Comparison of ENCODE assay signal across 19 cellular contexts in genomic region chr5:178425621-178426068, GRCh38.
"Had no signal": no experiment of that assay in that cellular context is flagged by ENCODE, and none has a peak within 500 bp of the region (broad histone marks: within the 10 kb centered on the region; RNA-seq: fewer than 3 reads in every experiment).

No MANE protein-coding gene starts in this region.

- H3K27me3 Mint-ChIP-seq: activated naive CD8-positive, alpha-beta T cell treated with anti-CD3 and anti-CD28 coated beads, Interleukin-2, amount 50 U/mL, for 24 hours had no signal

- H3K4me1 Mint-ChIP-seq: activated naive CD4-positive, alpha-beta T cell treated with anti-CD3 and anti-CD28 coated beads, Interleukin-2, amount 10 ng/mL, durations not matched to agents 7 days and 5 days; activated naive CD8-positive, alpha-beta T cell treated with anti-CD3 and anti-CD28 coated beads, Interleukin-2, amount 50 U/mL, for 24 hours; memory B cell; naive B cell had no signal

- H3K27me3 ChIP-seq: brain microvascular endothelial cell, neutrophil, thyroid gland had no signal

- H3K27ac Mint-ChIP-seq: activated CD4-positive, alpha-beta memory T cell treated with anti-CD3 and anti-CD28 coated beads for 36 hours; activated naive CD4-positive, alpha-beta T cell treated with anti-CD3 and anti-CD28 coated beads, Interleukin-2, amount 10 ng/mL, durations not matched to agents 7 days and 5 days; activated naive CD8-positive, alpha-beta T cell treated with anti-CD3 and anti-CD28 coated beads, Interleukin-2, amount 50 U/mL, for 24 hours; memory B cell; naive B cell had no signal

- H3K4me1 ChIP-seq: sigmoid colon had no signal

- H3K4me3 Mint-ChIP-seq: activated CD4-positive, alpha-beta memory T cell treated with anti-CD3 and anti-CD28 coated beads for 36 hours; activated naive CD4-positive, alpha-beta T cell treated with anti-CD3 and anti-CD28 coated beads, Interleukin-2, amount 10 ng/mL, durations not matched to agents 7 days and 5 days; activated naive CD8-positive, alpha-beta T cell treated with anti-CD3 and anti-CD28 coated beads, Interleukin-2, amount 50 U/mL, for 24 hours; activated T-cell treated with anti-CD3 and anti-CD28 coated beads, Interleukin-2, amount 50 U/mL, for 4 hours; memory B cell; naive B cell had no signal

- H3K4me3 ChIP-seq: left ventricle myocardium inferior, mucosa of descending colon, sigmoid colon, thyroid gland had no signal

- H3K9me3 ChIP-seq: left ventricle myocardium inferior, mucosa of descending colon, neutrophil, sigmoid colon, thyroid gland had no signal

- H3K27ac ChIP-seq: brain microvascular endothelial cell, left ventricle myocardium inferior, neutrophil, sigmoid colon, thyroid gland had no signal

- H3K36me3 Mint-ChIP-seq: activated CD4-positive, alpha-beta memory T cell treated with anti-CD3 and anti-CD28 coated beads for 36 hours; activated naive CD4-positive, alpha-beta T cell treated with anti-CD3 and anti-CD28 coated beads, Interleukin-2, amount 10 ng/mL, durations not matched to agents 7 days and 5 days; memory B cell; naive B cell had no signal

- ATAC-seq: activated naive CD8-positive, alpha-beta T cell treated with anti-CD3 and anti-CD28 coated beads, Interleukin-2, amount 50 U/mL, for 24 hours; activated T-cell treated with anti-CD3 and anti-CD28 coated beads, Interleukin-2, amount 50 U/mL, for 4 hours; mucosa of descending colon had no signal

- H3K9me3 Mint-ChIP-seq: activated CD4-positive, alpha-beta memory T cell treated with anti-CD3 and anti-CD28 coated beads for 36 hours; activated naive CD4-positive, alpha-beta T cell treated with anti-CD3 and anti-CD28 coated beads, Interleukin-2, amount 10 ng/mL, durations not matched to agents 7 days and 5 days; activated naive CD8-positive, alpha-beta T cell treated with anti-CD3 and anti-CD28 coated beads, Interleukin-2, amount 50 U/mL, for 24 hours; activated T-cell treated with anti-CD3 and anti-CD28 coated beads, Interleukin-2, amount 50 U/mL, for 4 hours; memory B cell had no signal

- H3K36me3 ChIP-seq: brain microvascular endothelial cell, left ventricle myocardium inferior, neutrophil, sigmoid colon, thyroid gland had no signal

- DNase-seq: activated CD4-positive, alpha-beta memory T cell treated with anti-CD3 and anti-CD28 coated beads for 36 hours; activated CD4-positive, alpha-beta T cell treated with anti-CD3 and anti-CD28 coated beads for 4 hours; activated naive CD4-positive, alpha-beta T cell treated with anti-CD3 and anti-CD28 coated beads, Interleukin-2, amount 10 ng/mL, durations not matched to agents 7 days and 5 days; activated naive CD8-positive, alpha-beta T cell treated with anti-CD3 and anti-CD28 coated beads, Interleukin-2, amount 50 U/mL, for 24 hours; activated T-cell treated with anti-CD3 and anti-CD28 coated beads, Interleukin-2, amount 50 U/mL, for 4 hours; anterior cingulate cortex; brain microvascular endothelial cell; central memory CD4-positive, alpha-beta T cell; erythroblast; left ventricle myocardium inferior; mucosa of descending colon; naive B cell; sigmoid colon; stimulated activated naive CD4-positive, alpha-beta T cell; SW 1271; T-helper 2 cell; thyroid gland had no signal
